Comparison of ENCODE assay signal across 8 cellular contexts in genomic region chr3:101777745-101778281, GRCh38. TPM values are rescaled to one million over a fixed set of nuclear protein-coding genes. Genes with fewer than 3 reads are reported as not detected.
DNase-seq lines count a peak whose midpoint lies in the region; ATAC-seq and TF ChIP-seq lines count a peak whose summit lies in the region.
"Not testable (repeated sequence)": the region's sequence is repeated elsewhere in the genome, so short reads cannot be mapped to it uniquely, and the experiment has no call there.

No MANE protein-coding gene starts in this region.

- H3K27ac Mint-ChIP-seq in T-helper 2 cell treated with Interferon-gamma antibody and Interleukin-4, amounts not matched to agents 5 μg/mL and 100 μg/mL, for 36 hours, result peak overlapping the region; percentile 41
- peak overlapping the region; percentile 98 for H3K27ac Mint-ChIP-seq in activated CD8-positive, alpha-beta T cell treated with anti-CD3 and anti-CD28 coated beads for 36 hours
- H3K27ac Mint-ChIP-seq in activated naive CD4-positive, alpha-beta T cell treated with anti-CD3 and anti-CD28 coated beads, Interleukin-2, amount 50 U/mL, for 72 hours, result peak overlapping the region; percentile 65 to 97
- peak overlapping the region; percentile 95 to 97 for H3K27ac Mint-ChIP-seq in effector memory CD8-positive, alpha-beta T cell
- not testable (repeated sequence) for H3K27ac Mint-ChIP-seq in nephron progenitor cell

- H3K4me1 ChIP-seq in DND-41 (ENCODE audit: insufficient read depth, low read length) (peaks cover 41% of the 10 kb centered on the region), tibial artery (peaks cover 0 to 31% (median 21%) of the 10 kb centered on the region in 4 donors)

- not testable (repeated sequence) for H3K27me3 Mint-ChIP-seq in T-helper 2 cell treated with Interferon-gamma antibody and Interleukin-4, amounts not matched to agents 5 μg/mL and 100 μg/mL, for 36 hours (ENCODE audit: low read depth); activated CD8-positive, alpha-beta T cell treated with anti-CD3 and anti-CD28 coated beads for 36 hours; effector memory CD8-positive, alpha-beta T cell; nephron progenitor cell (ENCODE audit: low read depth, poor library complexity)

- peaks cover 29% of the 10 kb centered on the region for H3K4me1 Mint-ChIP-seq in T-helper 2 cell treated with Interferon-gamma antibody and Interleukin-4, amounts not matched to agents 5 μg/mL and 100 μg/mL, for 36 hours (ENCODE audit: low read depth)
- H3K4me1 Mint-ChIP-seq in activated CD8-positive, alpha-beta T cell treated with anti-CD3 and anti-CD28 coated beads for 36 hours (ENCODE audit: low read depth), result peaks cover 39% of the 10 kb centered on the region
- peaks cover 17 to 26% of the 10 kb centered on the region in 2 donors for H3K4me1 Mint-ChIP-seq in effector memory CD8-positive, alpha-beta T cell (ENCODE audit: low read depth in 2 of 2)
- H3K4me1 Mint-ChIP-seq in nephron progenitor cell, result peaks cover 24% of the 10 kb centered on the region

- not testable (repeated sequence) for TF ChIP-seq CTCF in DND-41 (IDR thresholded peaks at IDR 0.05; ENCODE audit: borderline replicate concordance, extremely low read depth, low read length, poor library complexity, severe bottlenecking); activated CD8-positive, alpha-beta T cell treated with anti-CD3 and anti-CD28 coated beads for 36 hours (IDR thresholded peaks at IDR 0.05); nephron progenitor cell (IDR thresholded peaks at IDR 0.05); tibial artery (IDR thresholded peaks at IDR 0.05)

- H4K20me1 ChIP-seq in DND-41 (ENCODE audit: insufficient read depth, low read length), result not testable (repeated sequence)

- H3K27me3 ChIP-seq in DND-41 (ENCODE audit: insufficient read depth, low read length, poor library complexity); tibial artery: not testable (repeated sequence)

- H3K36me3 ChIP-seq in DND-41 (ENCODE audit: insufficient read depth, low read length); KOPT-K1 (ENCODE audit: insufficient read depth, low read length); tibial artery: not testable (repeated sequence)

- not testable (repeated sequence) for DNase-seq in DND-41; T-helper 2 cell treated with Interferon-gamma antibody and Interleukin-4, amounts not matched to agents 5 μg/mL and 100 μg/mL, for 36 hours (ENCODE audit: low spot score); activated CD8-positive, alpha-beta T cell treated with anti-CD3 and anti-CD28 coated beads for 36 hours; activated naive CD4-positive, alpha-beta T cell treated with anti-CD3 and anti-CD28 coated beads, Interleukin-2, amount 50 U/mL, for 72 hours (ENCODE audit: low spot score in 2 of 2); effector memory CD8-positive, alpha-beta T cell; nephron progenitor cell; tibial artery

- H3K4me3 Mint-ChIP-seq in T-helper 2 cell treated with Interferon-gamma antibody and Interleukin-4, amounts not matched to agents 5 μg/mL and 100 μg/mL, for 36 hours, result peak overlapping the region; percentile 97
- peak overlapping the region; percentile 85 for H3K4me3 Mint-ChIP-seq in activated CD8-positive, alpha-beta T cell treated with anti-CD3 and anti-CD28 coated beads for 36 hours
- H3K4me3 Mint-ChIP-seq in effector memory CD8-positive, alpha-beta T cell, result peak overlapping the region in 1 of 2 donors; percentile 85
- H3K4me3 Mint-ChIP-seq in nephron progenitor cell, result peak overlapping the region; percentile 96

- not testable (repeated sequence) for H3K9ac ChIP-seq in DND-41 (ENCODE audit: low read depth, low read length)

- CTCF ChIA-PET in activated CD8-positive, alpha-beta T cell treated with anti-CD3 and anti-CD28 coated beads for 36 hours (lab: Charles Lee), result interaction anchor here (0.9 kb wide), 1 partner anchor 10 kb away, joined by 3 read pairs; no protein-coding TSS in a partner anchor

- ATAC-seq in DND-41 (ENCODE audit: insufficient read depth, low read depth); activated CD8-positive, alpha-beta T cell treated with anti-CD3 and anti-CD28 coated beads for 36 hours; activated naive CD4-positive, alpha-beta T cell treated with anti-CD3 and anti-CD28 coated beads, Interleukin-2, amount 50 U/mL, for 72 hours; effector memory CD8-positive, alpha-beta T cell (replicated peaks): not testable (repeated sequence)

- H2AFZ ChIP-seq in DND-41 (ENCODE audit: low read depth, low read length), result peak overlapping the region; percentile 51; the same call in 1 of the 2 replicates

- H3K36me3 Mint-ChIP-seq in T-helper 2 cell treated with Interferon-gamma antibody and Interleukin-4, amounts not matched to agents 5 μg/mL and 100 μg/mL, for 36 hours (ENCODE audit: low read depth); activated CD8-positive, alpha-beta T cell treated with anti-CD3 and anti-CD28 coated beads for 36 hours (ENCODE audit: low read depth); nephron progenitor cell (ENCODE audit: low read depth): not testable (repeated sequence)
- H3K36me3 Mint-ChIP-seq in activated naive CD4-positive, alpha-beta T cell treated with anti-CD3 and anti-CD28 coated beads, Interleukin-2, amount 50 U/mL, for 72 hours, result peaks cover 6 to 15% of the 10 kb centered on the region in 2 donors
- H3K36me3 Mint-ChIP-seq in effector memory CD8-positive, alpha-beta T cell (ENCODE audit: insufficient read depth), result peaks cover 18% of the 10 kb centered on the region

- intact Hi-C loops in activated CD8-positive, alpha-beta T cell treated with anti-CD3 and anti-CD28 coated beads for 36 hours (cut with micrococcal nuclease), result loop anchor here (5.0 kb wide), 1 partner anchor 91 kb away; the partner anchor contains the start of gene RPL24
- intact Hi-C loops in tibial artery (cut with DNase I; ENCODE audit: low total_unique reads), result loop anchor here (5.0 kb wide), 1 partner anchor 51 kb away; no protein-coding TSS in a partner anchor

- H3K4me2 ChIP-seq in DND-41 (ENCODE audit: insufficient read depth, low read length), result peak overlapping the region; percentile 78; the same call in 1 of the 2 replicates

- H3K9me3 ChIP-seq in DND-41 (ENCODE audit: insufficient read depth, low read length, severe bottlenecking); KOPT-K1 (ENCODE audit: insufficient read depth, low read length, poor library complexity, severe bottlenecking); tibial artery: not testable (repeated sequence)

- peaks cover 28% of the 10 kb centered on the region for H3K79me2 ChIP-seq in DND-41 (ENCODE audit: insufficient read depth, low read length)

- POLR2A ChIA-PET in activated CD8-positive, alpha-beta T cell treated with anti-CD3 and anti-CD28 coated beads for 36 hours (lab: Charles Lee), result interaction anchor here (0.6 to 1.6 kb wide), 2 partner anchors 9 to 45 kb away, joined by 3 read pairs; no protein-coding TSS in a partner anchor

- H3K27ac ChIP-seq in DND-41 (ENCODE audit: low read length), result peak overlapping the region; percentile 53
- peak overlapping the region; percentile 18 for H3K27ac ChIP-seq in KOPT-K1 (ENCODE audit: low read depth, low read length, poor library complexity, severe bottlenecking)
- H3K27ac ChIP-seq in tibial artery, result peak overlapping the region; percentile 91 to 93

- not testable (repeated sequence) for H3K4me3 ChIP-seq in DND-41 (ENCODE audit: low read depth in 1 of 2, low read length in 2 of 2); tibial artery

- not testable (repeated sequence) for H3K9me3 Mint-ChIP-seq in T-helper 2 cell treated with Interferon-gamma antibody and Interleukin-4, amounts not matched to agents 5 μg/mL and 100 μg/mL, for 36 hours; activated CD8-positive, alpha-beta T cell treated with anti-CD3 and anti-CD28 coated beads for 36 hours; activated naive CD4-positive, alpha-beta T cell treated with anti-CD3 and anti-CD28 coated beads, Interleukin-2, amount 50 U/mL, for 72 hours; effector memory CD8-positive, alpha-beta T cell; nephron progenitor cell

RNA-seq across cellular contexts. Expression of gene NXPE3, which starts 1.2 kb away (rescaled TPM):
- total RNA-seq in activated CD8-positive, alpha-beta T cell treated with anti-CD3 and anti-CD28 coated beads for 36 hours, result 10 to 100 TPM; 20.9 to 21.6 TPM
- 10 to 100 TPM; 17.3 to 21.4 TPM for total RNA-seq in activated naive CD4-positive, alpha-beta T cell treated with anti-CD3 and anti-CD28 coated beads, Interleukin-2, amount 50 U/mL, for 72 hours

RNA-seq across cellular contexts. Expression of gene CEP97, which starts 53.4 kb away (rescaled TPM):
- total RNA-seq in activated CD8-positive, alpha-beta T cell treated with anti-CD3 and anti-CD28 coated beads for 36 hours, result 10 to 100 TPM; 15.9 to 18.7 TPM
- 10 to 100 TPM; 16.1 to 20.0 TPM for total RNA-seq in activated naive CD4-positive, alpha-beta T cell treated with anti-CD3 and anti-CD28 coated beads, Interleukin-2, amount 50 U/mL, for 72 hours

Comparison
In these comparisons a context has a peak if more than half of its experiments do, and no peak if none do; other contexts are left out.
1. H3K27ac ChIP-seq: peak in every context shown above with its lines; median percentile 92 in tibial artery; 53 in DND-41; 18 in KOPT-K1.